ENCODE assay signal across 28 cellular contexts in the genomic region with DNA sequence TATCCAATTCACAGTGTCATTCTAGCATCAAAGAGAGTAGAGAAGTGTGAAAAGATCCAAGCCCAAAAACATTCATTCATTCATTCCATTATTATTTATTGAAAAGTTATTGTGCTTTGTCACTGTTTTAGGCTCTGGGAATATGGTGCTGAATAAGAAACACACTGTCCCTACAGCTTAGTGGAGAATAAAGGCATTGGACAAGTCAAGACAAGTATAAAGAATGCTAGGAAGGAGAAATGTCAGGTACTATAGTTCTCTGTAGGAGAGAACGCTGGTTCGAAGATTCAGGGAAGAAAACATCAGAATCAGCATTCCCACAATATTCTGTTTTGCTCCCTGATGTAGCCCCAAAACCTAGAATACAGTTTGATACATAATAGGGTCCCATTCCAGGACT.
"Had no signal": no experiment of that assay in that cellular context is flagged by ENCODE, and none has a peak within 500 bp of the region (broad histone marks: within the 10 kb centered on the region; RNA-seq: fewer than 3 reads in every experiment).

No MANE protein-coding gene starts in this region.

- DNase-seq: islet precursor cell; kidney glomerular epithelial cell; left colon; left lung; lower lobe of right lung; mesendoderm; naive B cell; natural killer cell; nephron progenitor cell; ovary; right lobe of liver; stimulated activated CD4-positive, alpha-beta T cell treated with anti-CD3 and anti-CD28 coated beads, Interleukin-1b, Interleukin-23, amount 100 ng/mL, for 48 hours; stimulated activated CD4-positive, alpha-beta T cell treated with anti-CD3 and anti-CD28 coated beads, Interleukin-2, amount 100 ng/mL, for 48 hours; stimulated activated CD4-positive, alpha-beta T cell treated with anti-CD3 and anti-CD28 coated beads, Interleukin-4, amount 100 ng/mL, for 4 hours; stimulated activated CD8-positive, alpha-beta memory T cell treated with anti-CD3 and anti-CD28 coated beads, Interleukin-4, amount 100 ng/mL, for 48 hours; stimulated activated naive CD4-positive, alpha-beta T cell treated with Interleukin-2 at 50 U/mL for 16 hours; stimulated activated naive CD8-positive, alpha-beta T cell treated with anti-CD3 and anti-CD28 coated beads, Interleukin-15, amount 100 ng/mL, for 72 hours; substantia nigra; uterus had no signal

- H3K36me3 ChIP-seq: left lung, lower lobe of right lung, neural progenitor cell, ovary, right atrium auricular region, right lobe of liver, tibial nerve, uterus had no signal

- H3K36me3 Mint-ChIP-seq: mesothelial cell of epicardium; naive B cell; natural killer cell; stimulated activated memory B cell treated with anti-CD40 and anti-IgM and Interleukin-4, amounts not matched to agents 10 μg/mL and 1 μg/mL and 100 μg/mL, for 72 hours; type B pancreatic cell had no signal

- H3K27me3 Mint-ChIP-seq: stimulated activated memory B cell treated with anti-CD40 and anti-IgM and Interleukin-4, amounts not matched to agents 10 μg/mL and 1 μg/mL and 100 μg/mL, for 72 hours; type B pancreatic cell had no signal

- H2AFZ ChIP-seq: hepatocyte, neural progenitor cell had no signal

- H3K9me3 Mint-ChIP-seq: naive B cell; natural killer cell; nephron progenitor cell; stimulated activated naive CD8-positive, alpha-beta T cell treated with anti-CD3 and anti-CD28 coated beads, Interleukin-15, amount 100 ng/mL, for 72 hours; type B pancreatic cell had no signal

- H3K27ac Mint-ChIP-seq: mesothelial cell of epicardium; naive B cell; natural killer cell; nephron progenitor cell; neural progenitor cell; progenitor cell of endocrine pancreas; stimulated activated memory B cell treated with anti-CD40 and anti-IgM and Interleukin-4, amounts not matched to agents 10 μg/mL and 1 μg/mL and 100 μg/mL, for 72 hours; type B pancreatic cell had no signal

- H3K4me3 ChIP-seq: hepatocyte, left lung, lower lobe of right lung, neural progenitor cell, ovary, right atrium auricular region, right lobe of liver, smooth muscle cell, tibial nerve, uterus had no signal

- H3K4me2 ChIP-seq: hepatocyte, neural progenitor cell, smooth muscle cell had no signal

- H3K4me1 Mint-ChIP-seq: naive B cell; natural killer cell; stimulated activated memory B cell treated with anti-CD40 and anti-IgM and Interleukin-4, amounts not matched to agents 10 μg/mL and 1 μg/mL and 100 μg/mL, for 72 hours; stimulated activated naive CD8-positive, alpha-beta T cell treated with anti-CD3 and anti-CD28 coated beads, Interleukin-15, amount 100 ng/mL, for 72 hours had no signal

- H3K4me3 Mint-ChIP-seq: mesothelial cell of epicardium; naive B cell; natural killer cell; nephron progenitor cell; neural progenitor cell; stimulated activated memory B cell treated with anti-CD40 and anti-IgM and Interleukin-4, amounts not matched to agents 10 μg/mL and 1 μg/mL and 100 μg/mL, for 72 hours; stimulated activated naive CD8-positive, alpha-beta T cell treated with anti-CD3 and anti-CD28 coated beads, Interleukin-15, amount 100 ng/mL, for 72 hours; type B pancreatic cell had no signal

- H3K4me1 ChIP-seq: left lung, lower lobe of right lung, right atrium auricular region, right lobe of liver, tibial nerve, uterus had no signal

- H3K9ac ChIP-seq: neural progenitor cell had no signal

- H3K27me3 ChIP-seq: hepatocyte, left lung, neural progenitor cell, ovary, right atrium auricular region, right lobe of liver, tibial nerve, uterus had no signal

- H3K27ac ChIP-seq: hepatocyte, left lung, lower lobe of right lung, neural progenitor cell, ovary, right atrium auricular region, right lobe of liver, tibial nerve, uterus had no signal

- ATAC-seq: left colon; left lung; lower lobe of right lung; natural killer cell; right lobe of liver; stimulated activated memory B cell treated with anti-CD40 and anti-IgM and Interleukin-4, amounts not matched to agents 10 μg/mL and 1 μg/mL and 100 μg/mL, for 72 hours; stimulated activated naive CD8-positive, alpha-beta T cell treated with anti-CD3 and anti-CD28 coated beads, Interleukin-15, amount 100 ng/mL, for 72 hours had no signal

- H3K9me3 ChIP-seq: left lung, lower lobe of right lung, ovary, right atrium auricular region, right lobe of liver, tibial nerve, uterus had no signal
